ENCODE assay signal across 16 cellular contexts in the genomic region with DNA sequence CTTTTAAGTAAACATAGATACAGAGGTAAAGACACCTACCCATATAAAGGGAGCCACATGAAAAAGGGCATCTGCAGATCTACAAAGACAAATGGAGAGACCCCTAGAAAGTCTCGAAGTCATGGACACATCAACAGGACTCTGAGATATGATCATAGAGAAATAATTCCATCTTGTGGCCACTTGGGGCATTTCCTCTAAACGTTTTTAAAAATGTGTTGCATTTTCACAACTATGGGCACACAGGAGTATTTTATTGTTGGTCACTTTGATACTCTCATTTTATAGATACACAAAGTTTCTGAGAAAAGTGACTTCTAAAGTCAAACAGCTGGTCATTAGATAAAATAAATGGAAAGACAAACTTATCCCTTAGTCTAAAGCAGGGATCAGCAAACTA.
A peak's percentile ranks its signal among the peaks of the same experiment; 100 is the strongest.
DNase-seq lines count a peak whose midpoint lies in the region; ATAC-seq and TF ChIP-seq lines count a peak whose summit lies in the region.
"Had no signal": no experiment of that assay in that cellular context is flagged by ENCODE, and none has a peak within 500 bp of the region (broad histone marks: within the 10 kb centered on the region; RNA-seq: fewer than 3 reads in every experiment).

No MANE protein-coding gene starts in this region.

- TF ChIP-seq CTCF in Loucy (conservative IDR thresholded peaks at IDR 0.05; ENCODE audit: low read length) (0 out of 2 replicates have a peak, but pooled peaks have one; percentile 25), PC-9 (conservative IDR thresholded peaks at IDR 0.05) (peak; percentile 31; the same call in 1 of the 2 replicates), osteoblast (IDR thresholded peaks at IDR 0.05; ENCODE audit: extremely low read depth, low read depth, low read length) (peak; percentile 9)

- POLR2A ChIA-PET in PC-9 (lab: Charles Lee; ENCODE audit: unreplicated experiment): no interaction called here

- no peaks in the 10 kb centered on the region for H3K9me2 ChIP-seq in Loucy (replicated peaks; ENCODE audit: low read depth, low read length)
- H3K9me2 ChIP-seq in PC-9 (ENCODE audit: insufficient read depth): no peaks in the 10 kb centered on the region

- ATAC-seq in left cardiac atrium: no peak
- ATAC-seq: T-helper 17 cell had no signal

- DNase-seq in NCI-H82 (lab: John Stamatoyannopoulos, UW) (peak; percentile 1), NCI-H82 treated with DMSO at 0.1 percent for 48 hours (lab: John Stamatoyannopoulos, UW; ENCODE audit: unreplicated experiment) (no peak), PC-9 (no peak), osteoblast (ENCODE audit: insufficient read length, low spot score, missing footprints) (no peak), HCEC 1CT (no peak), left cardiac atrium (no peak), NCI-H187 (lab: John Stamatoyannopoulos, UW) (no peak)
- DNase-seq: CD8-positive, alpha-beta memory T cell; IMR-90; Karpas-422; NCI-H2029 treated with DMSO at 0.1 percent for 48 hours; NCI-H748 treated with DMSO at 0.1 percent for 48 hours; SHP77 treated with DMSO at 0.1 percent for 48 hours; T-helper 17 cell had no signal

- no peak overlapping the region for H3K4me3 ChIP-seq in Loucy (ENCODE audit: low read length, poor library complexity, severe bottlenecking)
- no peak overlapping the region for H3K4me3 ChIP-seq in PC-9
- no peak overlapping the region for H3K4me3 ChIP-seq in osteoblast (ENCODE audit: insufficient read depth, low read length)
- H3K4me3 ChIP-seq: BLaER1 had no signal

- intact Hi-C loops in PC-9 (cut with micrococcal nuclease; ENCODE audit: unreplicated experiment) (no loop called here), left cardiac atrium (cut with DNase I) (no loop called here)

- H3K36me3 ChIP-seq in Loucy (ENCODE audit: insufficient read depth, low read length) (no peaks in the 10 kb centered on the region), PC-9 (ENCODE audit: low read depth) (no peaks in the 10 kb centered on the region), osteoblast (ENCODE audit: insufficient read depth, low read length) (no peaks in the 10 kb centered on the region)
- H3K36me3 ChIP-seq: BLaER1 had no signal

- no peaks in the 10 kb centered on the region for H4K20me1 ChIP-seq in Loucy (ENCODE audit: insufficient read depth, low read length, poor library complexity, severe bottlenecking)
- H4K20me1 ChIP-seq in PC-9 (ENCODE audit: insufficient read depth): no peaks in the 10 kb centered on the region
- H4K20me1 ChIP-seq in osteoblast (ENCODE audit: insufficient read depth, low read length): no peaks in the 10 kb centered on the region
- H4K20me1 ChIP-seq: BLaER1 had no signal

- no peak overlapping the region for H3K9ac ChIP-seq in Loucy (ENCODE audit: low read depth, low read length, poor library complexity, severe bottlenecking)
- H3K9ac ChIP-seq: BLaER1 had no signal

- H3K9me3 ChIP-seq in Loucy (ENCODE audit: insufficient read depth, low read depth, low read length) (no peaks in the 10 kb centered on the region), PC-9 (ENCODE audit: insufficient read depth, low read depth) (no peaks in the 10 kb centered on the region), osteoblast (ENCODE audit: low read depth, low read length) (no peaks in the 10 kb centered on the region)

- H2AFZ ChIP-seq in Loucy (ENCODE audit: low read length) (no peak overlapping the region), PC-9 (no peak overlapping the region), osteoblast (ENCODE audit: low read length) (no peak overlapping the region)

- H3K4me2 ChIP-seq in Loucy (ENCODE audit: low read depth, low read length, poor library complexity, severe bottlenecking) (no peak overlapping the region), PC-9 (no peak overlapping the region), osteoblast (ENCODE audit: insufficient read depth, low read length) (no peak overlapping the region)
- H3K4me2 ChIP-seq: BLaER1 had no signal

- CTCF ChIA-PET in PC-9 (lab: Charles Lee): no interaction called here

- H3K79me2 ChIP-seq in Loucy (ENCODE audit: insufficient read depth, low read length) (no peaks in the 10 kb centered on the region), PC-9 (ENCODE audit: low read depth) (no peaks in the 10 kb centered on the region), osteoblast (ENCODE audit: insufficient read depth, low read length) (no peaks in the 10 kb centered on the region)

- H3F3A ChIP-seq in Loucy (ENCODE audit: low read depth) (no peaks in the 10 kb centered on the region), PC-9 (ENCODE audit: insufficient read depth, low read depth) (no peaks in the 10 kb centered on the region)

- H3K27ac ChIP-seq in PC-9 (no peak overlapping the region), osteoblast (ENCODE audit: low read depth, low read length) (no peak overlapping the region)
- H3K27ac ChIP-seq: BLaER1 had no signal

- H3K4me1 ChIP-seq in Loucy (ENCODE audit: insufficient read depth, low read length, poor library complexity, severe bottlenecking): no peaks in the 10 kb centered on the region
- H3K4me1 ChIP-seq in PC-9 (replicated peaks; ENCODE audit: insufficient read depth): no peaks in the 10 kb centered on the region
- no peaks in the 10 kb centered on the region for H3K4me1 ChIP-seq in osteoblast (ENCODE audit: insufficient read depth, low read length)
- H3K4me1 ChIP-seq: BLaER1 had no signal

- BruUV-seq in PC-9 (replicated peaks; lab: Mats Ljungman, UMichigan): no TSS peak

- H3K27me3 ChIP-seq in Loucy (ENCODE audit: insufficient read depth, low read length, poor library complexity, severe bottlenecking) (no peaks in the 10 kb centered on the region), PC-9 (ENCODE audit: insufficient read depth, low read depth) (peaks cover 26% of the 10 kb centered on the region), osteoblast (ENCODE audit: insufficient read depth, low read length) (peaks cover 2% of the 10 kb centered on the region)
- H3K27me3 ChIP-seq: BLaER1 had no signal
